Comparison of ENCODE assay signal across 16 cellular contexts in genomic region chr11:133946018-133946417, GRCh38. TPM values are rescaled to one million over a fixed set of nuclear protein-coding genes. Genes with fewer than 3 reads are reported as not detected.
DNase-seq lines count a peak whose midpoint lies in the region; ATAC-seq and TF ChIP-seq lines count a peak whose summit lies in the region.
"Had no signal": no experiment of that assay in that cellular context is flagged by ENCODE, and none has a peak within 500 bp of the region (broad histone marks: within the 10 kb centered on the region; RNA-seq: fewer than 3 reads in every experiment).

No MANE protein-coding gene starts in this region.

- H3K9me3 ChIP-seq in right atrium auricular region = no peaks in the 10 kb centered on the region
- H3K9me3 ChIP-seq in muscle layer of colon (ENCODE audit: low read length) = no peaks in the 10 kb centered on the region
- no peaks in the 10 kb centered on the region for H3K9me3 ChIP-seq in MM.1S (replicated peaks; ENCODE audit: insufficient read depth, low read length)
- H3K9me3 ChIP-seq in lower lobe of right lung = no peaks in the 10 kb centered on the region
- H3K9me3 ChIP-seq: psoas muscle had no signal

- peak overlapping the region; percentile 85 to 91 for H3K27ac ChIP-seq in right atrium auricular region
- peak overlapping the region; percentile 14 for H3K27ac ChIP-seq in muscle layer of colon (ENCODE audit: low read depth, low read length)
- no peak overlapping the region for H3K27ac ChIP-seq in MM.1S (ENCODE audit: low read length)
- no peak overlapping the region for H3K27ac ChIP-seq in lower lobe of right lung
- H3K27ac ChIP-seq: psoas muscle had no signal

- DNase-seq in right atrium auricular region (ENCODE audit: low spot score) (no peak), left ventricle myocardium superior (no peak), DMS 273 treated with DMSO at 0.1 percent for 48 hours (lab: John Stamatoyannopoulos, UW) (no peak), MM.1S (no peak), lower lobe of right lung (no peak)
- no peak for DNase-seq in activated CD8-positive, alpha-beta T cell treated with anti-CD3 and anti-CD28 coated beads, Interleukin-2, amount 10 ng/mL, durations not matched to agents 7 days and 5 days
- DNase-seq: AML-193, amniotic stem cell, KBM-7, NCI-H1105, NCI-H526 treated with DMSO at 0.1 percent for 48 hours had no signal

- H3K4me1 Mint-ChIP-seq in activated CD8-positive, alpha-beta T cell treated with anti-CD3 and anti-CD28 coated beads, Interleukin-2, amount 10 ng/mL, durations not matched to agents 7 days and 5 days (ENCODE audit: low read depth) = peaks cover 96% of the 10 kb centered on the region

- TF ChIP-seq CTCF in right atrium auricular region (IDR thresholded peaks at IDR 0.05) = no peak
- TF ChIP-seq CTCF in MM.1S (IDR thresholded peaks at IDR 0.05; ENCODE audit: low read length) = no peak
- no peak for TF ChIP-seq CTCF in lower lobe of right lung (IDR thresholded peaks at IDR 0.05)

- H3F3A ChIP-seq in MM.1S (ENCODE audit: insufficient read depth, low read length) = no peaks in the 10 kb centered on the region

- CTCF ChIA-PET in activated CD8-positive, alpha-beta T cell treated with anti-CD3 and anti-CD28 coated beads, Interleukin-2, amount 10 ng/mL, durations not matched to agents 7 days and 5 days (lab: Charles Lee) = interaction anchor here (0.9 to 6.9 kb wide), 4 partner anchors 11 to 98 kb away, joined by 3 to 49 read pairs (median 22); partner anchors contain the start of gene IGSF9B

- no peaks in the 10 kb centered on the region for H3K27me3 ChIP-seq in right atrium auricular region
- H3K27me3 ChIP-seq in muscle layer of colon (ENCODE audit: control insufficient read depth in 1 of 2, insufficient read depth in 2 of 2, low read length in 2 of 2) = peaks cover 0 to 4% of the 10 kb centered on the region in 2 donors
- no peaks in the 10 kb centered on the region for H3K27me3 ChIP-seq in MM.1S (replicated peaks; ENCODE audit: insufficient read depth, low read length)
- peaks cover 33% of the 10 kb centered on the region for H3K27me3 ChIP-seq in lower lobe of right lung (ENCODE audit: low read depth)

- no peaks in the 10 kb centered on the region for H4K20me1 ChIP-seq in MM.1S (ENCODE audit: insufficient read depth, low read length)

- peak overlapping the region; percentile 82 for H3K4me3 Mint-ChIP-seq in activated CD8-positive, alpha-beta T cell treated with anti-CD3 and anti-CD28 coated beads, Interleukin-2, amount 10 ng/mL, durations not matched to agents 7 days and 5 days
- H3K4me3 Mint-ChIP-seq: WTC11 had no signal

- H3K9ac ChIP-seq in muscle layer of colon (ENCODE audit: low read length) = no peak overlapping the region
- no peak overlapping the region for H3K9ac ChIP-seq in MM.1S (ENCODE audit: low read length)

- no peaks in the 10 kb centered on the region for H3K9me3 Mint-ChIP-seq in activated CD8-positive, alpha-beta T cell treated with anti-CD3 and anti-CD28 coated beads, Interleukin-2, amount 10 ng/mL, durations not matched to agents 7 days and 5 days (ENCODE audit: insufficient read depth)
- H3K9me3 Mint-ChIP-seq: natural killer cell treated with Interleukin-12 subunit alpha and Interleukin-12 subunit beta and Interleukin-15 and Interleukin-18, amount 100 ng/mL, for 72 hours; WTC11 had no signal

- peaks cover 53% of the 10 kb centered on the region for H3K36me3 Mint-ChIP-seq in activated CD8-positive, alpha-beta T cell treated with anti-CD3 and anti-CD28 coated beads, Interleukin-2, amount 10 ng/mL, durations not matched to agents 7 days and 5 days (ENCODE audit: low read depth)
- H3K36me3 Mint-ChIP-seq: natural killer cell treated with Interleukin-12 subunit alpha and Interleukin-12 subunit beta and Interleukin-15 and Interleukin-18, amount 100 ng/mL, for 72 hours had no signal

- H3K4me2 ChIP-seq in MM.1S (ENCODE audit: low read depth, low read length) = no peak overlapping the region

- peaks cover 0 to 73% of the 10 kb centered on the region in 2 donors for H3K4me1 ChIP-seq in right atrium auricular region
- peaks cover 62% of the 10 kb centered on the region for H3K4me1 ChIP-seq in muscle layer of colon (ENCODE audit: insufficient read depth, low read length)
- H3K4me1 ChIP-seq in MM.1S (ENCODE audit: low read length) = no peaks in the 10 kb centered on the region
- H3K4me1 ChIP-seq in lower lobe of right lung = peaks cover 19% of the 10 kb centered on the region

- no peaks in the 10 kb centered on the region for H3K27me3 Mint-ChIP-seq in activated CD8-positive, alpha-beta T cell treated with anti-CD3 and anti-CD28 coated beads, Interleukin-2, amount 10 ng/mL, durations not matched to agents 7 days and 5 days (ENCODE audit: low read depth)

- H3K9me2 ChIP-seq in MM.1S (replicated peaks; ENCODE audit: insufficient read depth, low read length) = no peaks in the 10 kb centered on the region

- ATAC-seq in left ventricle myocardium superior (no peak), lower lobe of right lung (no peak)
- no peak for ATAC-seq in activated CD8-positive, alpha-beta T cell treated with anti-CD3 and anti-CD28 coated beads, Interleukin-2, amount 10 ng/mL, durations not matched to agents 7 days and 5 days

- H2AFZ ChIP-seq in MM.1S (ENCODE audit: low read length) = no peak overlapping the region

- H3K36me3 ChIP-seq in right atrium auricular region (peaks cover 18% of the 10 kb centered on the region), muscle layer of colon (ENCODE audit: insufficient read depth, low read length) (peaks cover 11% of the 10 kb centered on the region), MM.1S (replicated peaks; ENCODE audit: insufficient read depth, low read length) (no peaks in the 10 kb centered on the region), lower lobe of right lung (no peaks in the 10 kb centered on the region)

- H3K4me3 ChIP-seq in right atrium auricular region (peak overlapping the region in 1 of 2 donors; percentile 18), muscle layer of colon (ENCODE audit: low read depth in 1 of 2, low read length in 2 of 2) (no peak overlapping the region), MM.1S (ENCODE audit: low read length) (no peak overlapping the region), lower lobe of right lung (no peak overlapping the region)
- H3K4me3 ChIP-seq: psoas muscle had no signal

- intact Hi-C loops in left ventricle myocardium superior (cut with micrococcal nuclease) (no loop called here), lower lobe of right lung (cut with DNase I) (no loop called here)

- H3K79me2 ChIP-seq in MM.1S (ENCODE audit: low read length) = no peaks in the 10 kb centered on the region

- POLR2A ChIA-PET in activated CD8-positive, alpha-beta T cell treated with anti-CD3 and anti-CD28 coated beads, Interleukin-2, amount 10 ng/mL, durations not matched to agents 7 days and 5 days (lab: Charles Lee) = no interaction called here

- peak overlapping the region; percentile 96 for H3K27ac Mint-ChIP-seq in activated CD8-positive, alpha-beta T cell treated with anti-CD3 and anti-CD28 coated beads, Interleukin-2, amount 10 ng/mL, durations not matched to agents 7 days and 5 days
- H3K27ac Mint-ChIP-seq: WTC11 had no signal

RNA-seq across cellular contexts. Expression of gene IGSF9B, which starts 10.8 kb away (rescaled TPM):
- total RNA-seq in right atrium auricular region (10 to 100 TPM; 17.2 to 32.1 TPM), left ventricle myocardium superior (34.5 TPM), lower lobe of right lung (5.5 TPM)
- total RNA-seq in activated CD8-positive, alpha-beta T cell treated with anti-CD3 and anti-CD28 coated beads, Interleukin-2, amount 10 ng/mL, durations not matched to agents 7 days and 5 days = 100 to 1,000 TPM in 1 of 2 experiments, 10 to 100 TPM in 1; 96.3 to 118 TPM
- total RNA-seq: lung microvascular endothelial cell had no signal

Comparison
In these comparisons a context has a peak if more than half of its experiments do, and no peak if none do; other contexts are left out.
1. H3K27ac ChIP-seq: peak in right atrium auricular region (2 of 2) and muscle layer of colon (single experiment); none in MM.1S (single experiment) and lower lobe of right lung (single experiment).